In genomic region chr7:157009778-157010587, GRCh38 we compare ENCODE assay signal across 8 cellular contexts. TPM values are rescaled to one million over a fixed set of nuclear protein-coding genes. Genes with fewer than 3 reads are reported as not detected.
DNase-seq lines count a peak whose midpoint lies in the region; ATAC-seq and TF ChIP-seq lines count a peak whose summit lies in the region.

No MANE protein-coding gene starts in this region.

- peak overlapping the region; percentile 33; the same call in 1 of the 2 replicates for H3K9ac ChIP-seq in PC-3 (ENCODE audit: low read length)
- no peak overlapping the region for H3K9ac ChIP-seq in subcutaneous abdominal adipose tissue (ENCODE audit: low read length in 5 of 5)

- no TSS peak for BruUV-seq in PC-3 (replicated peaks; lab: Mats Ljungman, UMichigan)

- H3K4me3 ChIP-seq in HFF-Myc (replicated peaks; ENCODE audit: low read depth, low read length), result peak overlapping the region; percentile 13; the same call in 1 of the 2 replicates
- peak overlapping the region; percentile 72 for H3K4me3 ChIP-seq in PC-3 (ENCODE audit: low read length)
- peak overlapping the region; percentile 39 for H3K4me3 ChIP-seq in hepatocyte
- H3K4me3 ChIP-seq in subcutaneous abdominal adipose tissue (ENCODE audit: low read depth in 1 of 5, low read length in 5 of 5), result peak overlapping the region in 4 of 5 donors; percentile 42 to 67 (median 54)

- H3K9me2 ChIP-seq in PC-3 (replicated peaks; ENCODE audit: low read length) (no peaks in the 10 kb centered on the region), hepatocyte (replicated peaks; ENCODE audit: insufficient read depth) (no peaks in the 10 kb centered on the region)

- H3K4me1 ChIP-seq in PC-3 (ENCODE audit: insufficient read depth, low read length) (peaks cover 13% of the 10 kb centered on the region), hepatocyte (ENCODE audit: insufficient read depth) (peaks cover 18% of the 10 kb centered on the region), subcutaneous abdominal adipose tissue (ENCODE audit: control insufficient read depth in 5 of 5, insufficient read depth in 5 of 5, low read length in 5 of 5) (peaks cover 0 to 28% (median 17%) of the 10 kb centered on the region in 5 donors)

- no peaks in the 10 kb centered on the region for H3F3A ChIP-seq in PC-3 (ENCODE audit: low read length, unreplicated experiment)

- under 1% methylated on average over 47 of the region's 130 CpGs for WGBS in hepatocyte (ENCODE audit: low lambda C conversion rate, missing lambda C conversion rate)

- H4K20me1 ChIP-seq in PC-3 (ENCODE audit: low read length), result no peaks in the 10 kb centered on the region
- no peaks in the 10 kb centered on the region for H4K20me1 ChIP-seq in hepatocyte (ENCODE audit: insufficient read depth, poor library complexity, severe bottlenecking)

- H3K27ac ChIP-seq in PC-3 (ENCODE audit: low read length) (no peak overlapping the region), hepatocyte (no peak overlapping the region), subcutaneous abdominal adipose tissue (ENCODE audit: low read depth, low read length) (no peak overlapping the region)

- no peaks in the 10 kb centered on the region for H3K9me3 ChIP-seq in PC-3 (ENCODE audit: low read length)
- no peaks in the 10 kb centered on the region for H3K9me3 ChIP-seq in hepatocyte (ENCODE audit: low read depth)
- no peaks in the 10 kb centered on the region for H3K9me3 ChIP-seq in subcutaneous abdominal adipose tissue (ENCODE audit: control insufficient read depth in 5 of 5, low read length in 5 of 5)

- H3K27me3 ChIP-seq in PC-3 (ENCODE audit: low read length) (peaks cover 21% of the 10 kb centered on the region), hepatocyte (peaks cover 88% of the 10 kb centered on the region), subcutaneous abdominal adipose tissue (ENCODE audit: control insufficient read depth in 5 of 5, insufficient read depth in 4 of 5, low read length in 5 of 5) (peaks cover 65 to 84% (median 77%) of the 10 kb centered on the region in 5 donors)

- ATAC-seq in PC-3, result peak; percentile 35

- peak; percentile 38 to 62 for DNase-seq in NCI-H2081 (lab: John Stamatoyannopoulos, UW)
- DNase-seq in NCI-H2081 treated with DMSO at 0.1 percent for 48 hours (lab: John Stamatoyannopoulos, UW), result no peak
- DNase-seq in HFF-Myc (ENCODE audit: extremely low read depth, low read depth), result no peak
- DNase-seq in PC-3, result no peak
- no peak for DNase-seq in hepatocyte (ENCODE audit: low spot score)
- no peak for DNase-seq in head of caudate nucleus
- DNase-seq in stimulated activated CD4-positive, alpha-beta T cell treated with anti-CD3 and anti-CD28 coated beads, Interleukin-12 subunit alpha, Interleukin-12 subunit beta, amount 100 ng/mL, for 4 hours, result no peak

- CTCF ChIA-PET in PC-3 (lab: Charles Lee), result interaction anchor here (0.6 kb wide), 1 partner anchor 126 kb away, joined by 3 read pairs; no protein-coding TSS in a partner anchor

- 0 out of 2 replicates have a peak, but pooled peaks cover 4% of the 10 kb centered on the region for H3K79me2 ChIP-seq in PC-3 (ENCODE audit: low read length)
- H3K79me2 ChIP-seq in hepatocyte, result no peaks in the 10 kb centered on the region

- H3K4me2 ChIP-seq in PC-3 (ENCODE audit: low read length), result peak overlapping the region; percentile 93
- H3K4me2 ChIP-seq in hepatocyte, result peak overlapping the region; percentile 89

- H2AFZ ChIP-seq in PC-3 (ENCODE audit: low read length) (peak overlapping the region; percentile 84), hepatocyte (peak overlapping the region; percentile 86)

- H3K36me3 ChIP-seq in PC-3 (ENCODE audit: low read depth, low read length), result no peaks in the 10 kb centered on the region
- no peaks in the 10 kb centered on the region for H3K36me3 ChIP-seq in hepatocyte (replicated peaks; ENCODE audit: insufficient read depth, low read depth)
- H3K36me3 ChIP-seq in subcutaneous abdominal adipose tissue (ENCODE audit: control insufficient read depth in 5 of 5, insufficient read depth in 5 of 5, low read length in 5 of 5), result no peaks in the 10 kb centered on the region

- POLR2A ChIA-PET in PC-3 (lab: Charles Lee; ENCODE audit: unreplicated experiment), result no interaction called here

- intact Hi-C loops in PC-3 (cut with micrococcal nuclease) (no loop called here), head of caudate nucleus (cut with DNase I) (no loop called here)

- TF ChIP-seq CTCF in HFF-Myc (IDR thresholded peaks at IDR 0.05; ENCODE audit: low read depth, low read length, missing control alignments), result no peak
- TF ChIP-seq CTCF in PC-3 (conservative IDR thresholded peaks at IDR 0.05; ENCODE audit: low read depth, low read length), result no peak
- TF ChIP-seq CTCF in hepatocyte (IDR thresholded peaks at IDR 0.05; ENCODE audit: poor library complexity), result no peak

RNA-seq across cellular contexts. Expression of gene MNX1, which starts 0.5 kb away (rescaled TPM):
- total RNA-seq in PC-3 (2014; rRNA removed) (2.6 and 3.7 TPM in 2 replicates), hepatocyte (2.3 and 2.8 TPM in 2 replicates)
- polyA plus RNA-seq in hepatocyte, result 1.4 and 3.1 TPM in 2 replicates

Comparison
In these comparisons a context has a peak if more than half of its experiments do, and no peak if none do; other contexts are left out.
1. DNase-seq: peak in NCI-H2081 (2 of 2); none in NCI-H2081 treated with DMSO at 0.1 percent for 48 hours (single experiment), HFF-Myc (single experiment), PC-3 (single experiment), hepatocyte (single experiment), head of caudate nucleus (0 of 42) and stimulated activated CD4-positive, alpha-beta T cell treated with anti-CD3 and anti-CD28 coated beads, Interleukin-12 subunit alpha, Interleukin-12 subunit beta, amount 100 ng/mL, for 4 hours (single experiment).
2. H3K4me3 ChIP-seq: peak in every context shown above with its lines; median percentile 72 in PC-3; 54 in subcutaneous abdominal adipose tissue; 39 in hepatocyte; 13 in HFF-Myc.